In genomic region chr3:129482721-129483120, GRCh38 we compare ENCODE assay signal across 12 cellular contexts. TPM values are rescaled to one million over a fixed set of nuclear protein-coding genes. Genes with fewer than 3 reads are reported as not detected.
DNase-seq lines count a peak whose midpoint lies in the region; ATAC-seq, FAIRE-seq and TF ChIP-seq lines count a peak whose summit lies in the region.
"Had no signal": no experiment of that assay in that cellular context is flagged by ENCODE, and none has a peak within 500 bp of the region (broad histone marks: within the 10 kb centered on the region; RNA-seq: fewer than 3 reads in every experiment).

No MANE protein-coding gene starts in this region.

- H3K23ac ChIP-seq in mesendoderm (ENCODE audit: low read length) = no peak overlapping the region

- H3K9me3 Mint-ChIP-seq in CD4-positive, CD25-positive, alpha-beta regulatory T cell = no peaks in the 10 kb centered on the region
- no peaks in the 10 kb centered on the region for H3K9me3 Mint-ChIP-seq in astrocyte (ENCODE audit: unreplicated experiment)
- H3K9me3 Mint-ChIP-seq: activated CD4-positive, alpha-beta T cell treated with anti-CD3 and anti-CD28 coated beads, Interleukin-2, amount 10 ng/mL, durations not matched to agents 7 days and 5 days had no signal

- DNase-seq in CD4-positive, CD25-positive, alpha-beta regulatory T cell = no peak
- DNase-seq in H7 (peak; percentile 69), astrocyte (ENCODE audit: low read depth) (no peak), mesendoderm (peak; percentile 74), cerebellar cortex (ENCODE audit: low spot score) (no peak), DMS153 (lab: John Stamatoyannopoulos, UW) (no peak)
- no peak for DNase-seq in stimulated activated CD4-positive, alpha-beta T cell treated with anti-CD3 and anti-CD28 coated beads, Interleukin-1b, Interleukin-23, amount 100 ng/mL, for 48 hours
- DNase-seq: activated CD4-positive, alpha-beta T cell treated with anti-CD3 and anti-CD28 coated beads, Interleukin-2, amount 10 ng/mL, durations not matched to agents 7 days and 5 days; amniotic stem cell had no signal

- H3K36me3 Mint-ChIP-seq in CD4-positive, CD25-positive, alpha-beta regulatory T cell = peaks cover 42% of the 10 kb centered on the region
- H3K36me3 Mint-ChIP-seq in astrocyte (ENCODE audit: low read depth, unreplicated experiment) = peaks cover 13% of the 10 kb centered on the region

- peak overlapping the region; percentile 28 for H3K9ac ChIP-seq in astrocyte (ENCODE audit: low read length)
- no peak overlapping the region for H3K9ac ChIP-seq in mesendoderm (ENCODE audit: low read length)

- H3K79me2 ChIP-seq in astrocyte (ENCODE audit: insufficient read depth, low read length) (no peaks in the 10 kb centered on the region), mesendoderm (ENCODE audit: control insufficient read depth, insufficient read depth, low read length) (no peaks in the 10 kb centered on the region)

- no peak overlapping the region for H3K18ac ChIP-seq in mesendoderm (ENCODE audit: low read length)

- no peak overlapping the region for H2AFZ ChIP-seq in astrocyte (ENCODE audit: low read depth, low read length)

- no peaks in the 10 kb centered on the region for H3K27me3 Mint-ChIP-seq in CD4-positive, CD25-positive, alpha-beta regulatory T cell
- H3K27me3 Mint-ChIP-seq in astrocyte (ENCODE audit: low read depth, unreplicated experiment) = no peaks in the 10 kb centered on the region
- H3K27me3 Mint-ChIP-seq: activated CD4-positive, alpha-beta T cell treated with anti-CD3 and anti-CD28 coated beads, Interleukin-2, amount 10 ng/mL, durations not matched to agents 7 days and 5 days had no signal

- H3K4me3 Mint-ChIP-seq in CD4-positive, CD25-positive, alpha-beta regulatory T cell = no peak overlapping the region
- no peak overlapping the region for H3K4me3 Mint-ChIP-seq in astrocyte (ENCODE audit: unreplicated experiment)
- H3K4me3 Mint-ChIP-seq: activated CD4-positive, alpha-beta T cell treated with anti-CD3 and anti-CD28 coated beads, Interleukin-2, amount 10 ng/mL, durations not matched to agents 7 days and 5 days had no signal

- no peak overlapping the region for H2BK120ac ChIP-seq in mesendoderm (ENCODE audit: low read depth, low read length)

- H4K20me1 ChIP-seq in astrocyte (ENCODE audit: insufficient read depth, low read length) = no peaks in the 10 kb centered on the region

- no peaks in the 10 kb centered on the region for H3K79me1 ChIP-seq in mesendoderm (ENCODE audit: low read length)

- peaks cover 18% of the 10 kb centered on the region for H3K4me1 ChIP-seq in CD4-positive, CD25-positive, alpha-beta regulatory T cell (ENCODE audit: control insufficient read depth, insufficient read depth, low read length, poor library complexity, severe bottlenecking)
- H3K4me1 ChIP-seq in astrocyte (ENCODE audit: insufficient read depth, low read length) (peaks cover 34% of the 10 kb centered on the region), mesendoderm (ENCODE audit: control insufficient read depth, low read depth, low read length) (peaks cover 5% of the 10 kb centered on the region)

- no peak overlapping the region for H2BK15ac ChIP-seq in mesendoderm (replicated peaks; ENCODE audit: low read depth)

- no peak overlapping the region for H3K4ac ChIP-seq in mesendoderm (ENCODE audit: low read depth, low read length)

- ATAC-seq in CD4-positive, CD25-positive, alpha-beta regulatory T cell (ENCODE audit: low read depth in 2 of 2) = no peak
- no peak for ATAC-seq in HG02588 (IDR thresholded peaks at IDR 0.05; ENCODE audit: unreplicated experiment)

- no CpG with 5 or more reads among the region's 1 CpG for WGBS in mesendoderm (ENCODE audit: extremely low coverage, insufficient coverage, low lambda C conversion rate)

- no peak for TF ChIP-seq CTCF in astrocyte (IDR thresholded peaks at IDR 0.05; ENCODE audit: insufficient read depth, low read depth, low read length)

- no peaks in the 10 kb centered on the region for H3K27me3 ChIP-seq in CD4-positive, CD25-positive, alpha-beta regulatory T cell (ENCODE audit: control insufficient read depth, insufficient read depth, low read length)
- no peaks in the 10 kb centered on the region for H3K27me3 ChIP-seq in H7 (ENCODE audit: control insufficient read depth, insufficient read depth, low read length)
- no peaks in the 10 kb centered on the region for H3K27me3 ChIP-seq in astrocyte (ENCODE audit: insufficient read depth, low read length)
- no peaks in the 10 kb centered on the region for H3K27me3 ChIP-seq in mesendoderm (ENCODE audit: insufficient read depth, low read length, poor library complexity)

- no peak overlapping the region for H3K4me2 ChIP-seq in astrocyte (ENCODE audit: low read length)
- no peak overlapping the region for H3K4me2 ChIP-seq in mesendoderm (ENCODE audit: low read length)

- no peaks in the 10 kb centered on the region for H3K9me3 ChIP-seq in CD4-positive, CD25-positive, alpha-beta regulatory T cell (ENCODE audit: control insufficient read depth in 2 of 2, low read length in 2 of 2)
- no peaks in the 10 kb centered on the region for H3K9me3 ChIP-seq in astrocyte (ENCODE audit: insufficient read depth, low read depth, low read length)

- no peak overlapping the region for H4K5ac ChIP-seq in mesendoderm (ENCODE audit: low read length)

- peaks cover 3% of the 10 kb centered on the region for H3K36me3 ChIP-seq in CD4-positive, CD25-positive, alpha-beta regulatory T cell (ENCODE audit: control insufficient read depth, insufficient read depth, low read length)
- H3K36me3 ChIP-seq in H7 (replicated peaks; ENCODE audit: control insufficient read depth, insufficient read depth, low read length) (no peaks in the 10 kb centered on the region; the same call in none of the 2 replicates), astrocyte (ENCODE audit: insufficient read depth, low read length) (peaks cover 3% of the 10 kb centered on the region), mesendoderm (ENCODE audit: control insufficient read depth, insufficient read depth, low read length) (peaks cover 4% of the 10 kb centered on the region)

- peaks cover 6 to 26% (median 10%) of the 10 kb centered on the region in 4 donors for H3K4me1 Mint-ChIP-seq in CD4-positive, CD25-positive, alpha-beta regulatory T cell
- peaks cover 39% of the 10 kb centered on the region for H3K4me1 Mint-ChIP-seq in astrocyte (ENCODE audit: low read depth, unreplicated experiment)

- no peak overlapping the region for H3K56ac ChIP-seq in mesendoderm (ENCODE audit: low read length)

- H4K8ac ChIP-seq in mesendoderm (ENCODE audit: low read depth, low read length) = no peak overlapping the region

- peak overlapping the region in 2 of 3 donors; percentile 98 to 99 for H3K27ac Mint-ChIP-seq in CD4-positive, CD25-positive, alpha-beta regulatory T cell
- H3K27ac Mint-ChIP-seq in astrocyte (ENCODE audit: unreplicated experiment) = no peak overlapping the region

- H3K4me3 ChIP-seq in CD4-positive, CD25-positive, alpha-beta regulatory T cell (ENCODE audit: low read depth, low read length) = no peak overlapping the region
- H3K4me3 ChIP-seq in H7 (ENCODE audit: insufficient read depth, low read depth, low read length) = no peak overlapping the region
- H3K4me3 ChIP-seq in astrocyte (ENCODE audit: insufficient read depth, low read depth, low read length) = no peak overlapping the region
- H3K4me3 ChIP-seq in mesendoderm (ENCODE audit: low read length) = no peak overlapping the region
- H3K4me3 ChIP-seq: lung had no signal

- H2AK5ac ChIP-seq in mesendoderm (ENCODE audit: low read length) = no peak overlapping the region

- no peak overlapping the region for H2BK5ac ChIP-seq in mesendoderm (ENCODE audit: low read length)

- peak overlapping the region; percentile 71 for H3K27ac ChIP-seq in CD4-positive, CD25-positive, alpha-beta regulatory T cell (ENCODE audit: insufficient read depth, low read length, poor library complexity, severe bottlenecking)
- peak overlapping the region; percentile 53 for H3K27ac ChIP-seq in astrocyte (ENCODE audit: low read depth, low read length)
- H3K27ac ChIP-seq in mesendoderm (ENCODE audit: low read depth, low read length) = no peak overlapping the region

- no peak for FAIRE-seq in astrocyte (lab: Jason Lieb, UNC)

RNA-seq across cellular contexts. Expression of gene IFT122, which starts 42.7 kb away (rescaled TPM):
- total RNA-seq in CD4-positive, CD25-positive, alpha-beta regulatory T cell = 19.3 TPM
- 1 to 10 TPM; 2.5 to 5.3 (median 3.8) TPM for polyA plus RNA-seq in CD4-positive, CD25-positive, alpha-beta regulatory T cell
- total RNA-seq in H7 (2014; rRNA removed; shearing (Covaris generic)) = 15.0 and 22.0 TPM in 2 replicates
- 17.7 and 19.9 TPM in 2 replicates for total RNA-seq in astrocyte
- 14.8 TPM for polyA plus RNA-seq in mesendoderm (2013, experiment 1 of 2)
- 14.7 TPM for polyA plus RNA-seq in mesendoderm (2013, experiment 2 of 2)

RNA-seq across cellular contexts. Expression of gene MBD4, which starts 43.0 kb away (rescaled TPM):
- 44.6 TPM for total RNA-seq in CD4-positive, CD25-positive, alpha-beta regulatory T cell
- polyA plus RNA-seq in CD4-positive, CD25-positive, alpha-beta regulatory T cell = 10 to 100 TPM; 37.0 to 46.7 (median 42.3) TPM
- total RNA-seq in H7 (2014; rRNA removed; shearing (Covaris generic)) = 25.1 and 37.4 TPM in 2 replicates
- total RNA-seq in astrocyte = 22.3 and 22.8 TPM in 2 replicates
- polyA plus RNA-seq in mesendoderm (2013, experiment 1 of 2) = 44.4 TPM
- 43.9 TPM for polyA plus RNA-seq in mesendoderm (2013, experiment 2 of 2)

RNA-seq across cellular contexts. Expression of gene RHO, which starts 45.7 kb away (rescaled TPM):
- total RNA-seq in CD4-positive, CD25-positive, alpha-beta regulatory T cell = not detected
- polyA plus RNA-seq in CD4-positive, CD25-positive, alpha-beta regulatory T cell = not detected
- total RNA-seq in H7 (2014; rRNA removed; shearing (Covaris generic)) = 0.17 TPM in 1 of 2 replicates, not detected in the other
- not detected in 2 replicates for total RNA-seq in astrocyte
- 0.04 TPM for polyA plus RNA-seq in mesendoderm (2013, experiment 1 of 2)
- 0.03 TPM for polyA plus RNA-seq in mesendoderm (2013, experiment 2 of 2)
- total RNA-seq: activated CD4-positive, alpha-beta T cell treated with anti-CD3 and anti-CD28 coated beads, Interleukin-2, amount 10 ng/mL, durations not matched to agents 7 days and 5 days; Daoy; lung had no signal

RNA-seq across cellular contexts. Expression of gene EFCAB12, which starts 54.3 kb away (rescaled TPM):
- total RNA-seq in CD4-positive, CD25-positive, alpha-beta regulatory T cell = 2.2 TPM
- polyA plus RNA-seq in CD4-positive, CD25-positive, alpha-beta regulatory T cell = under 1 TPM in 3 of 4 donors, not detected in 1; 0.05 to 0.13 (median 0.05) TPM
- 0.10 and 0.44 TPM in 2 replicates for total RNA-seq in H7 (2014; rRNA removed; shearing (Covaris generic))
- 0.14 and 0.26 TPM in 2 replicates for total RNA-seq in astrocyte
- 0.29 TPM for polyA plus RNA-seq in mesendoderm (2013, experiment 1 of 2)
- polyA plus RNA-seq in mesendoderm (2013, experiment 2 of 2) = 0.35 TPM
- total RNA-seq: Daoy had no signal

Comparison
In these comparisons a context has a peak if more than half of its experiments do, and no peak if none do; other contexts are left out.
1. DNase-seq: peak in H7 (single experiment) and mesendoderm (single experiment); none in CD4-positive, CD25-positive, alpha-beta regulatory T cell (0 of 3), astrocyte (single experiment), cerebellar cortex (single experiment), DMS153 (single experiment) and stimulated activated CD4-positive, alpha-beta T cell treated with anti-CD3 and anti-CD28 coated beads, Interleukin-1b, Interleukin-23, amount 100 ng/mL, for 48 hours (single experiment).